9 cellular contexts compared by ENCODE assay signal in genomic region chr14:75022655-75023054, GRCh38. TPM values are rescaled to one million over a fixed set of nuclear protein-coding genes. Genes with fewer than 3 reads are reported as not detected.
A peak's percentile ranks its signal among the peaks of the same experiment; 100 is the strongest.
DNase-seq lines count a peak whose midpoint lies in the region; ATAC-seq lines count a peak whose summit lies in the region.
"Had no signal": no experiment of that assay in that cellular context is flagged by ENCODE, and none has a peak within 500 bp of the region (broad histone marks: within the 10 kb centered on the region; RNA-seq: fewer than 3 reads in every experiment).

No MANE protein-coding gene starts in this region.

- no peaks in the 10 kb centered on the region for H3K27me3 Mint-ChIP-seq in stimulated activated naive CD8-positive, alpha-beta T cell treated with anti-CD3 and anti-CD28 coated beads, Interleukin-15, amount 100 ng/mL, for 72 hours

- H3K9me3 Mint-ChIP-seq in stimulated activated naive CD8-positive, alpha-beta T cell treated with anti-CD3 and anti-CD28 coated beads, Interleukin-15, amount 100 ng/mL, for 72 hours = no peaks in the 10 kb centered on the region

- in situ Hi-C loops in SK-MEL-5 (cut with HindIII; ENCODE audit: low pct_unique_long_range_greater_than_20kb, low sequenced_read_pairs) = no loop called here
- in situ Hi-C loops in KBM-7 (cut with MboI; ENCODE audit: low pct_unique_long_range_greater_than_20kb, low sequenced_read_pairs) = no loop called here

- no peaks in the 10 kb centered on the region for H3K4me1 Mint-ChIP-seq in stimulated activated naive CD8-positive, alpha-beta T cell treated with anti-CD3 and anti-CD28 coated beads, Interleukin-15, amount 100 ng/mL, for 72 hours

- no peak for ATAC-seq in stimulated activated naive CD8-positive, alpha-beta T cell treated with anti-CD3 and anti-CD28 coated beads, Interleukin-15, amount 100 ng/mL, for 72 hours
- ATAC-seq in stimulated activated naive CD8-positive, alpha-beta T cell treated with anti-CD3 and anti-CD28 coated beads, Interleukin-15, Interleukin-2, amounts not matched to agents 100 U/mL and 50 U/mL, for 24 hours = no peak

- H3K27ac Mint-ChIP-seq in stimulated activated naive CD8-positive, alpha-beta T cell treated with anti-CD3 and anti-CD28 coated beads, Interleukin-15, amount 100 ng/mL, for 72 hours = no peak overlapping the region

- peak; percentile 11 to 14 for DNase-seq in stimulated activated naive CD8-positive, alpha-beta T cell treated with anti-CD3 and anti-CD28 coated beads, Interleukin-15, amount 100 ng/mL, for 72 hours
- DNase-seq in stimulated activated naive CD8-positive, alpha-beta T cell treated with anti-CD3 and anti-CD28 coated beads, Interleukin-15, Interleukin-2, amounts not matched to agents 100 U/mL and 50 U/mL, for 24 hours = no peak
- DNase-seq in SK-MEL-5 (ENCODE audit: low read depth, low spot score) = peak; percentile 80
- DNase-seq in glomerular visceral epithelial cell (ENCODE audit: extremely low spot score) = peak; percentile 24
- DNase-seq in NCI-H1436 treated with DMSO at 0.1 percent for 48 hours (lab: John Stamatoyannopoulos, UW) = no peak
- no peak for DNase-seq in occipital lobe (lab: John Stamatoyannopoulos, UW)
- DNase-seq in KBM-7 = no peak
- DNase-seq in OCI-M1 (lab: John Stamatoyannopoulos, UW) = no peak
- DNase-seq: stimulated activated naive CD4-positive, alpha-beta T cell had no signal

- H3K4me3 Mint-ChIP-seq in stimulated activated naive CD8-positive, alpha-beta T cell treated with anti-CD3 and anti-CD28 coated beads, Interleukin-15, amount 100 ng/mL, for 72 hours = no peak overlapping the region

RNA-seq across cellular contexts. Expression of gene EIF2B2, which starts 19.9 kb away (rescaled TPM):
- 54.6 and 57.3 TPM in 2 replicates for total RNA-seq in SK-MEL-5 (2014; rRNA removed; shearing (Covaris generic))
- 64.3 and 67.3 TPM in 2 replicates for polyA plus RNA-seq in SK-MEL-5 (2015; cell fraction: cytosol; rRNA removed)
- polyA plus RNA-seq in SK-MEL-5 (2015; cell fraction: nucleus; rRNA removed) = 22.3 and 54.4 TPM in 2 replicates
- total RNA-seq in occipital lobe = 20.3 TPM

RNA-seq across cellular contexts. Expression of gene MLH3, which starts 28.6 kb away (rescaled TPM):
- 10.9 and 11.1 TPM in 2 replicates for total RNA-seq in SK-MEL-5 (2014; rRNA removed; shearing (Covaris generic))
- 5.4 and 8.8 TPM in 2 replicates for polyA plus RNA-seq in SK-MEL-5 (2015; cell fraction: cytosol; rRNA removed)
- 14.4 and 23.1 TPM in 2 replicates for polyA plus RNA-seq in SK-MEL-5 (2015; cell fraction: nucleus; rRNA removed)
- 65.2 TPM for total RNA-seq in occipital lobe

RNA-seq across cellular contexts. Expression of gene ACYP1, which starts 41.2 kb away (rescaled TPM):
- total RNA-seq in SK-MEL-5 (2014; rRNA removed; shearing (Covaris generic)) = 17.5 and 20.1 TPM in 2 replicates
- 10.3 and 24.8 TPM in 2 replicates for polyA plus RNA-seq in SK-MEL-5 (2015; cell fraction: cytosol; rRNA removed)
- polyA plus RNA-seq in SK-MEL-5 (2015; cell fraction: nucleus; rRNA removed) = 46.8 and 60.9 TPM in 2 replicates
- total RNA-seq in occipital lobe = 16.2 TPM

RNA-seq across cellular contexts. Expression of gene ZC2HC1C, which starts 46.8 kb away (rescaled TPM):
- 3.9 and 4.6 TPM in 2 replicates for total RNA-seq in SK-MEL-5 (2014; rRNA removed; shearing (Covaris generic))
- 2.1 and 3.9 TPM in 2 replicates for polyA plus RNA-seq in SK-MEL-5 (2015; cell fraction: cytosol; rRNA removed)
- polyA plus RNA-seq in SK-MEL-5 (2015; cell fraction: nucleus; rRNA removed) = 3.4 and 6.1 TPM in 2 replicates
- total RNA-seq in occipital lobe = 2.8 TPM

Comparison
In these comparisons a context has a peak if more than half of its experiments do, and no peak if none do; other contexts are left out.
1. DNase-seq: peak in stimulated activated naive CD8-positive, alpha-beta T cell treated with anti-CD3 and anti-CD28 coated beads, Interleukin-15, amount 100 ng/mL, for 72 hours (2 of 2), SK-MEL-5 (single experiment) and glomerular visceral epithelial cell (single experiment); none in stimulated activated naive CD8-positive, alpha-beta T cell treated with anti-CD3 and anti-CD28 coated beads, Interleukin-15, Interleukin-2, amounts not matched to agents 100 U/mL and 50 U/mL, for 24 hours (single experiment), NCI-H1436 treated with DMSO at 0.1 percent for 48 hours (single experiment), occipital lobe (single experiment), KBM-7 (single experiment) and OCI-M1 (single experiment).